Comparison of ENCODE assay signal across 8 cellular contexts in genomic region chr6:167898673-167899311, GRCh38.
DNase-seq lines count a peak whose midpoint lies in the region; ATAC-seq and TF ChIP-seq lines count a peak whose summit lies in the region.

No MANE protein-coding gene starts in this region.

- H3K4me3 ChIP-seq in HFF-Myc (replicated peaks; ENCODE audit: low read depth, low read length): no peak overlapping the region

- DNase-seq in DMS153 treated with DMSO at 0.1 percent for 48 hours (lab: John Stamatoyannopoulos, UW; ENCODE audit: unreplicated experiment) (peak; percentile 35), HFF-Myc (ENCODE audit: extremely low read depth, low read depth) (no peak), NCI-H748 (lab: John Stamatoyannopoulos, UW; ENCODE audit: unreplicated experiment) (peak; percentile 34), cerebellum (ENCODE audit: low spot score) (peak; percentile 30), medulla oblongata (ENCODE audit: extremely low spot score) (peak; percentile 57), T1000 (lab: John Stamatoyannopoulos, UW) (no peak)

- no peak for ATAC-seq in GM18519 (IDR thresholded peaks at IDR 0.05; ENCODE audit: low FRiP score, unreplicated experiment)
- no peak for ATAC-seq in GM19452 (IDR thresholded peaks at IDR 0.05; ENCODE audit: unreplicated experiment)

- peak; percentile 50 for TF ChIP-seq CTCF in HFF-Myc (IDR thresholded peaks at IDR 0.05; ENCODE audit: low read depth, low read length, missing control alignments)

Comparison
In these comparisons a context has a peak if more than half of its experiments do, and no peak if none do; other contexts are left out.
1. DNase-seq: peak in DMS153 treated with DMSO at 0.1 percent for 48 hours (single experiment), NCI-H748 (single experiment), cerebellum (single experiment) and medulla oblongata (single experiment); none in HFF-Myc (single experiment) and T1000 (single experiment).